Comparison of ENCODE assay signal across 7 cellular contexts in the genomic region with DNA sequence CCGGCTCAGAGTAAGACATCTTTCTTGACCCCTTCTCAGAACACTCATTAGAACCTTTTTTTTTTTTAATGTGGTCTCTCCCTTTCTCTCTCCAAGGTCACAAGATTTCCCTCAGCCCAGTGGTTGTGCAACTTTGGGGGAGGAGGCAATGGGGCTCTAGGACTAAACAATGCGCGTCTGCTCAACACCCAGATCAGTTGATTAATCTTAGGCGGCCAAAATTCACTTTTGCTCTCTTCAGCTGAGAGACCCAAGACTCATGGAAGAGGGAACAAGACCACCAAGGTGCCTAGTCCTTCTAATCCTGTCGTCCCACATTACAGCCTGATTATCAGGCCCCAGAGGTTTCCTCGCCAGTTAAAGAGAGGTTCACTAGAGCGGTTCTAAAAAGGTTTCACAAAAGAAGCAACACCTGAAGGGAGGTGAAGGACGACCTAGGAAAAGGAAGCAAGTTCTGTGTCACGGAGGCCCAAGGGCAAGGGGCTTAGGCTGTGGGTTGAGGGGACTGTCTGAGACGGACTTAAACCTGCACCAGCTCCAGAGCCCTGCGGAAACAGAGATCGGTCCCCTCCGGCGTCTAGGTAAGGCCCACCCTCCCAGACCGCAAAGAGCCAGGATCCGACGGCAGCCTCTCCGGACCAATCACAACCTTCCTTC. TPM values are rescaled to one million over a fixed set of nuclear protein-coding genes. Genes with fewer than 3 reads are reported as not detected.
A peak's percentile ranks its signal among the peaks of the same experiment; 100 is the strongest.
DNase-seq lines count a peak whose midpoint lies in the region; ATAC-seq and TF ChIP-seq lines count a peak whose summit lies in the region.

No MANE protein-coding gene starts in this region.

- peaks cover 3% of the 10 kb centered on the region for H3K9me3 Mint-ChIP-seq in type B pancreatic cell

- H3K27me3 ChIP-seq in lung (ENCODE audit: control insufficient read depth, insufficient read depth), result no peaks in the 10 kb centered on the region

- TF ChIP-seq CTCF in choroid plexus epithelial cell (conservative IDR thresholded peaks at IDR 0.05; ENCODE audit: low read depth, low read length) (no peak), lung (IDR thresholded peaks at IDR 0.05; ENCODE audit: control extremely low read depth, extremely low read depth) (no peak), type B pancreatic cell (conservative IDR thresholded peaks at IDR 0.05) (no peak)

- WGBS in lung, 2 donors, result 1% methylated on average over 18 of the region's 18 CpGs

- H3K4me1 Mint-ChIP-seq in type B pancreatic cell (ENCODE audit: unreplicated experiment), result peaks cover 37% of the 10 kb centered on the region

- ATAC-seq in lung (ENCODE audit: insufficient read depth, low FRiP score) (no peak), HG02840 (IDR thresholded peaks at IDR 0.05; ENCODE audit: low FRiP score, unreplicated experiment) (no peak), HG03439 (IDR thresholded peaks at IDR 0.05; ENCODE audit: unreplicated experiment) (no peak)

- DNase-seq in NOMO-1 treated with dmso at 0.1 percent for 144 hours (lab: John Stamatoyannopoulos, UW; ENCODE audit: unreplicated experiment) (peak; percentile 48), choroid plexus epithelial cell (ENCODE audit: low read depth) (peak; percentile 93), lung (ENCODE audit: low spot score) (peak; percentile 79), type B pancreatic cell (ENCODE audit: extremely low spot score, unreplicated experiment) (no peak)

- peak; percentile 68 for TF ChIP-seq POLR2A in GM19193 (IDR thresholded peaks at IDR 0.05; ENCODE audit: extremely low read depth, insufficient read depth, insufficient read length)

- H3K27ac Mint-ChIP-seq in type B pancreatic cell, result peak overlapping the region; percentile 94

- H3K4me3 ChIP-seq in choroid plexus epithelial cell (ENCODE audit: low read depth, low read length) (peak overlapping the region; percentile 66), lung (peak overlapping the region; percentile 55)

- peaks cover 0 to 9% of the 10 kb centered on the region in 2 donors for H3K36me3 ChIP-seq in lung (ENCODE audit: control insufficient read depth in 2 of 2, insufficient read depth in 2 of 2, low read length in 2 of 2)

- peaks cover 5 to 13% of the 10 kb centered on the region in 2 donors for H3K4me1 ChIP-seq in lung (ENCODE audit: control insufficient read depth in 2 of 2, insufficient read depth in 2 of 2, low read length in 2 of 2)

- H3K36me3 Mint-ChIP-seq in type B pancreatic cell, result no peaks in the 10 kb centered on the region

- peak overlapping the region; percentile 87 for H3K4me3 Mint-ChIP-seq in type B pancreatic cell

- H3K9me3 ChIP-seq in lung (ENCODE audit: control insufficient read depth in 2 of 2, insufficient read depth in 1 of 2, low read length in 1 of 2), result no peaks in the 10 kb centered on the region

- H3K27ac ChIP-seq in lung (ENCODE audit: low read depth in 1 of 2, low read length in 1 of 2), result peak overlapping the region; percentile 97 to 99

- no peaks in the 10 kb centered on the region for H3K27me3 Mint-ChIP-seq in type B pancreatic cell

RNA-seq across cellular contexts. Expression of a gene that starts 0.8 kb away (rescaled TPM):
- total RNA-seq in lung (10 to 100 TPM; 32.6 to 41.3 TPM), type B pancreatic cell (ENCODE audit: low replicate concordance) (46.4 and 52.3 TPM in 2 replicates)
- polyA plus RNA-seq in lung, result 10 to 100 TPM; 32.2 to 37.1 TPM

RNA-seq across cellular contexts. Expression of a gene that starts 1.0 kb away (rescaled TPM):
- total RNA-seq in lung (10 to 100 TPM; 21.2 to 25.4 TPM), type B pancreatic cell (ENCODE audit: low replicate concordance) (10.6 and 31.6 TPM in 2 replicates)
- polyA plus RNA-seq in lung, result 10 to 100 TPM; 13.4 to 18.9 TPM

RNA-seq across cellular contexts. Expression of a gene that starts 7.0 kb away (rescaled TPM):
- not detected for total RNA-seq in lung
- polyA plus RNA-seq in lung, result under 1 TPM in 1 of 2 donors, not detected in 1; 0.45 TPM
- total RNA-seq in type B pancreatic cell (ENCODE audit: low replicate concordance), result not detected in 2 replicates

RNA-seq across cellular contexts. Expression of a gene that starts 48.3 kb away (rescaled TPM):
- total RNA-seq in lung, result 100 to 1,000 TPM; 612 to 697 TPM
- polyA plus RNA-seq in lung, result 100 to 1,000 TPM; 363 to 501 TPM
- total RNA-seq in type B pancreatic cell (ENCODE audit: low replicate concordance), result 825 and 1,222 TPM in 2 replicates

RNA-seq across cellular contexts. Expression of a gene that starts 58.7 kb away (rescaled TPM):
- total RNA-seq in lung (100 to 1,000 TPM in 1 of 2 donors, 10 to 100 TPM in 1; 59.0 to 178 TPM), type B pancreatic cell (ENCODE audit: low replicate concordance) (88.1 and 142 TPM in 2 replicates)
- 100 to 1,000 TPM; 157 to 336 TPM for polyA plus RNA-seq in lung
